25 cellular contexts compared by ENCODE assay signal in genomic region chr11:45624095-45624494, GRCh38. TPM values are rescaled to one million over a fixed set of nuclear protein-coding genes. Genes with fewer than 3 reads are reported as not detected.
DNase-seq lines count a peak whose midpoint lies in the region; ATAC-seq and TF ChIP-seq lines count a peak whose summit lies in the region.
"Had no signal": no experiment of that assay in that cellular context is flagged by ENCODE, and none has a peak within 500 bp of the region (broad histone marks: within the 10 kb centered on the region; RNA-seq: fewer than 3 reads in every experiment).

No MANE protein-coding gene starts in this region.

- DNase-seq in activated naive CD4-positive, alpha-beta T cell treated with Interleukin-2 at 50 U/mL for 16 hours = no peak
- peak; percentile 86 for DNase-seq in esophagus muscularis mucosa (ENCODE audit: extremely low spot score)
- DNase-seq in osteocyte (ENCODE audit: extremely low spot score, unreplicated experiment) = peak; percentile 49
- no peak for DNase-seq in hypothalamus (lab: John Stamatoyannopoulos, UW)
- DNase-seq: 8988T; ACHN; BE2C; C1 segment of cervical spinal cord; CD4-positive, alpha-beta memory T cell; CD4-positive, CD25-positive, alpha-beta regulatory T cell; CD8-positive, alpha-beta memory T cell; COR-L47; DMS 273 treated with DMSO at 0.1 percent for 48 hours; DMS153; DMS53; DMS79; DND-41; EL; GDM1 had no signal

- H3K27me3 ChIP-seq in esophagus muscularis mucosa = peaks cover 0 to 30% (median 0%) of the 10 kb centered on the region in 4 donors
- H3K27me3 ChIP-seq: BE2C, BLaER1 had no signal

- H3K27ac ChIP-seq in esophagus muscularis mucosa (replicated peaks in 1 of 4) = no peak overlapping the region
- H3K27ac ChIP-seq: BLaER1 had no signal

- H3K9me3 ChIP-seq in esophagus muscularis mucosa = peaks cover 0 to 12% (median 5%) of the 10 kb centered on the region in 4 donors
- H3K9me3 ChIP-seq: BE2C had no signal

- TF ChIP-seq CTCF in esophagus muscularis mucosa (IDR thresholded peaks at IDR 0.05) (no peak), osteocyte (IDR thresholded peaks at IDR 0.05) (no peak)

- intact Hi-C loops in esophagus muscularis mucosa (cut with DNase I) = no loop called here

- WGBS in esophagus muscularis mucosa = 92% methylated on average over 2 of the region's 2 CpGs

- ATAC-seq in GM21515 (IDR thresholded peaks at IDR 0.05; ENCODE audit: unreplicated experiment) = no peak
- ATAC-seq: GM12878 had no signal

- peaks cover 29% of the 10 kb centered on the region for H3K27me3 Mint-ChIP-seq in activated naive CD4-positive, alpha-beta T cell treated with anti-CD3 and anti-CD28 coated beads, Interleukin-2, amount 50 U/mL, for 24 hours
- peaks cover 32% of the 10 kb centered on the region for H3K27me3 Mint-ChIP-seq in osteocyte (ENCODE audit: unreplicated experiment)

- no peak for TF ChIP-seq EP300 in esophagus muscularis mucosa (IDR thresholded peaks at IDR 0.05)

- no peak for TF ChIP-seq POLR2A in esophagus muscularis mucosa (IDR thresholded peaks at IDR 0.05; ENCODE audit: low read depth)

- no peak overlapping the region for H3K4me3 ChIP-seq in esophagus muscularis mucosa
- H3K4me3 ChIP-seq: BLaER1, GM12878 had no signal

- no peaks in the 10 kb centered on the region for H3K4me1 Mint-ChIP-seq in activated naive CD4-positive, alpha-beta T cell treated with anti-CD3 and anti-CD28 coated beads, Interleukin-2, amount 50 U/mL, for 24 hours
- H3K4me1 Mint-ChIP-seq in osteocyte (ENCODE audit: unreplicated experiment) = no peaks in the 10 kb centered on the region
- H3K4me1 Mint-ChIP-seq: CD14-positive monocyte; CD4-positive, alpha-beta memory T cell; CD4-positive, CD25-positive, alpha-beta regulatory T cell; CD8-positive, alpha-beta memory T cell had no signal

- H3K9me3 Mint-ChIP-seq in activated naive CD4-positive, alpha-beta T cell treated with anti-CD3 and anti-CD28 coated beads, Interleukin-2, amount 50 U/mL, for 24 hours = peaks cover 6% of the 10 kb centered on the region
- H3K9me3 Mint-ChIP-seq in osteocyte (ENCODE audit: unreplicated experiment) = no peaks in the 10 kb centered on the region

- no peak overlapping the region for H3K4me3 Mint-ChIP-seq in activated naive CD4-positive, alpha-beta T cell treated with anti-CD3 and anti-CD28 coated beads, Interleukin-2, amount 50 U/mL, for 24 hours
- H3K4me3 Mint-ChIP-seq in osteocyte (ENCODE audit: unreplicated experiment) = no peak overlapping the region
- H3K4me3 Mint-ChIP-seq: CD4-positive, alpha-beta memory T cell; CD4-positive, CD25-positive, alpha-beta regulatory T cell; CD8-positive, alpha-beta memory T cell had no signal

- H3K4me1 ChIP-seq in esophagus muscularis mucosa = no peaks in the 10 kb centered on the region
- H3K4me1 ChIP-seq: BE2C, BLaER1 had no signal

- peak overlapping the region; percentile 0 for H3K27ac Mint-ChIP-seq in activated naive CD4-positive, alpha-beta T cell treated with anti-CD3 and anti-CD28 coated beads, Interleukin-2, amount 50 U/mL, for 24 hours
- H3K27ac Mint-ChIP-seq in osteocyte (ENCODE audit: unreplicated experiment) = no peak overlapping the region
- H3K27ac Mint-ChIP-seq: CD14-positive monocyte; CD4-positive, alpha-beta memory T cell; CD4-positive, CD25-positive, alpha-beta regulatory T cell; CD8-positive, alpha-beta memory T cell had no signal

- H3K36me3 ChIP-seq in esophagus muscularis mucosa = no peaks in the 10 kb centered on the region
- H3K36me3 ChIP-seq: BE2C, BLaER1 had no signal

- H3K36me3 Mint-ChIP-seq in activated naive CD4-positive, alpha-beta T cell treated with anti-CD3 and anti-CD28 coated beads, Interleukin-2, amount 50 U/mL, for 24 hours = no peaks in the 10 kb centered on the region
- H3K36me3 Mint-ChIP-seq in osteocyte (ENCODE audit: unreplicated experiment) = no peaks in the 10 kb centered on the region
- H3K36me3 Mint-ChIP-seq: CD14-positive monocyte; CD4-positive, alpha-beta memory T cell; CD4-positive, CD25-positive, alpha-beta regulatory T cell; CD8-positive, alpha-beta memory T cell had no signal

RNA-seq across cellular contexts. Expression of gene CHST1, which starts 41.3 kb away (rescaled TPM):
- total RNA-seq in esophagus muscularis mucosa = 1 to 10 TPM; 3.3 to 6.9 (median 3.7) TPM
- 0.16 and 0.67 TPM in 2 replicates for total RNA-seq in osteocyte
- total RNA-seq: CD4-positive, alpha-beta memory T cell; G401; GM12878 had no signal

Comparison
In these comparisons a context has a peak if more than half of its experiments do, and no peak if none do; other contexts are left out.
1. DNase-seq: peak in esophagus muscularis mucosa (single experiment) and osteocyte (single experiment); none in activated naive CD4-positive, alpha-beta T cell treated with Interleukin-2 at 50 U/mL for 16 hours (single experiment) and hypothalamus (0 of 51).